In genomic region chr3:59313365-59313764, GRCh38 we compare ENCODE assay signal across 8 cellular contexts.
A peak's percentile ranks its signal among the peaks of the same experiment; 100 is the strongest.
DNase-seq lines count a peak whose midpoint lies in the region; ATAC-seq lines count a peak whose summit lies in the region.

No MANE protein-coding gene starts in this region.

- peak; percentile 95 for ATAC-seq in right cardiac atrium

- no peaks in the 10 kb centered on the region for H3K36me3 ChIP-seq in H7 (replicated peaks; ENCODE audit: control insufficient read depth, insufficient read depth, low read length)

- no peak overlapping the region for H3K4me3 ChIP-seq in H7 (ENCODE audit: insufficient read depth, low read depth, low read length)
- no peak overlapping the region for H3K4me3 ChIP-seq in right cardiac atrium (ENCODE audit: low read length)

- H3K4me1 ChIP-seq in right cardiac atrium (ENCODE audit: control insufficient read depth, insufficient read depth, low read length), result no peaks in the 10 kb centered on the region

- DNase-seq in NCI-H748 (lab: John Stamatoyannopoulos, UW; ENCODE audit: unreplicated experiment) (peak; percentile 48), NCI-H748 treated with DMSO at 0.1 percent for 48 hours (lab: John Stamatoyannopoulos, UW) (no peak), H7 (peak; percentile 20), NCI-H2196 (lab: John Stamatoyannopoulos, UW; ENCODE audit: unreplicated experiment) (peak; percentile 8), right cardiac atrium (peak; percentile 57 to 90 (median 85)), NCI-H1930 (lab: John Stamatoyannopoulos, UW) (no peak)
- DNase-seq in activated T-cell treated with anti-CD3 and anti-CD28 coated beads, Interleukin-2, amount 50 U/mL, for 48 hours, result peak; percentile 71 to 73
- DNase-seq in stimulated activated CD4-positive, alpha-beta T cell treated with anti-CD3 and anti-CD28 coated beads, Interleukin-4, amount 100 ng/mL, for 48 hours (ENCODE audit: low read depth in 2 of 2), result peak; percentile 38

- 37% methylated on average over 2 of the region's 2 CpGs for WGBS in right cardiac atrium

- H3K27me3 ChIP-seq in H7 (ENCODE audit: control insufficient read depth, insufficient read depth, low read length), result no peaks in the 10 kb centered on the region
- H3K27me3 ChIP-seq in right cardiac atrium (ENCODE audit: control insufficient read depth, insufficient read depth), result no peaks in the 10 kb centered on the region

- intact Hi-C loops in right cardiac atrium (cut with DNase I), result loop anchor here in 1 of 4 donors (10.0 kb wide), 1 partner anchor 541 kb away; no protein-coding TSS in a partner anchor

- H3K9me3 ChIP-seq in right cardiac atrium (ENCODE audit: control insufficient read depth, low read length), result no peaks in the 10 kb centered on the region

- no peak overlapping the region for H3K27ac ChIP-seq in right cardiac atrium (ENCODE audit: low read length)

Comparison
In these comparisons a context has a peak if more than half of its experiments do, and no peak if none do; other contexts are left out.
1. DNase-seq: peak in NCI-H748 (single experiment), H7 (single experiment), NCI-H2196 (single experiment), activated T-cell treated with anti-CD3 and anti-CD28 coated beads, Interleukin-2, amount 50 U/mL, for 48 hours (2 of 2), right cardiac atrium (3 of 3) and stimulated activated CD4-positive, alpha-beta T cell treated with anti-CD3 and anti-CD28 coated beads, Interleukin-4, amount 100 ng/mL, for 48 hours (2 of 2); none in NCI-H748 treated with DMSO at 0.1 percent for 48 hours (single experiment) and NCI-H1930 (0 of 2).